In the genomic region with DNA sequence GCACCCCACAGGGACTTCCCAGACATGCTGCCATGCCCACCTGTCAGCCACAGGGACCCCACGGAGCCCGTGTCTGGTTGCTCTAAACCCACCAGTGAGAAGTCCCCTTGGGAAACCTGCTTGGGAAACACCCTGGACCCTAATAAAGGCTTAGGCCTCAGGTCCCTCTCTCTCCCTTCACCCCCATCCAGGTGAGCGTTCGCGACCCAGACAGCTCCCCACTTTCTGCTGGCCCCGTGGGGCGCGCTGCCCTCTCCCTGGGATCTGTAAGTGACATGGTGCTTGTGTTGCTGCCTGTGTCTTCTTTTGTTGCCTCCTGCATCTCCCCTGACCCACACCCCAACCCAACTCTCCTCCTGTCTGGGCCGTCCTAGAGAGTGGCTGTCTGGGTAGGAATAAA, we compare ENCODE assay signal across 26 cellular contexts. TPM values are rescaled to one million over a fixed set of nuclear protein-coding genes. Genes with fewer than 3 reads are reported as not detected.
"Had no signal": no experiment of that assay in that cellular context is flagged by ENCODE, and none has a peak within 500 bp of the region (broad histone marks: within the 10 kb centered on the region; RNA-seq: fewer than 3 reads in every experiment).

No MANE protein-coding gene starts in this region.

- H3K4me3 ChIP-seq: neural progenitor cell, ovary, psoas muscle, right lobe of liver, sigmoid colon, stomach, thoracic aorta, thyroid gland, tibial nerve, upper lobe of left lung, uterus had no signal

- H3K4me1 ChIP-seq: parathyroid adenoma, psoas muscle, right lobe of liver, sigmoid colon, stomach, thyroid gland, tibial nerve, upper lobe of left lung, uterus had no signal

- H2AFZ ChIP-seq: neural progenitor cell, parathyroid adenoma had no signal

- FAIRE-seq: small intestine had no signal

- H3K4me2 ChIP-seq: neural progenitor cell had no signal

- DNase-seq: naive thymus-derived CD4-positive, alpha-beta T cell; natural killer cell; nucleus accumbens; ovary; posterior cingulate gyrus; psoas muscle; right cardiac atrium; right lobe of liver; sigmoid colon; small intestine; stimulated activated CD4-positive, alpha-beta T cell treated with anti-CD3 and anti-CD28 coated beads, Interleukin-15, amount 100 ng/mL, for 24 hours; stimulated activated CD4-positive, alpha-beta T cell treated with anti-CD3 and anti-CD28 coated beads, Interleukin-2, amount 100 ng/mL, for 24 hours; stimulated activated CD4-positive, alpha-beta T cell treated with anti-CD3 and anti-CD28 coated beads, Interleukin-2, amount 100 ng/mL, for 48 hours; stimulated activated CD4-positive, alpha-beta T cell treated with anti-CD3 and anti-CD28 coated beads, Interleukin-4, amount 100 ng/mL, for 24 hours; stimulated activated naive B cell treated with anti-CD40 and anti-IgM and Interleukin-4, amounts not matched to agents 10 μg/mL and 1 μg/mL and 100 μg/mL, for 72 hours; stimulated activated naive CD4-positive, alpha-beta T cell treated with Interleukin-2 at 50 U/mL for 16 hours; stomach; thyroid gland; trophoblast cell; uterus had no signal

- H3K27ac ChIP-seq: neural progenitor cell, neutrophil, ovary, parathyroid adenoma, psoas muscle, right lobe of liver, sigmoid colon, stomach, thoracic aorta, thyroid gland, tibial nerve, upper lobe of left lung, uterus had no signal

- H3K36me3 ChIP-seq: neural progenitor cell, neutrophil, ovary, right lobe of liver, sigmoid colon, stomach, thoracic aorta, thyroid gland, tibial nerve, upper lobe of left lung, uterus had no signal

- H3K79me2 ChIP-seq: parathyroid adenoma had no signal

- H3K9ac ChIP-seq: neural progenitor cell, parathyroid adenoma had no signal

- H3K9me3 ChIP-seq: neutrophil, ovary, psoas muscle, right lobe of liver, sigmoid colon, stomach, thoracic aorta, thyroid gland, tibial nerve, upper lobe of left lung, uterus had no signal

- H3K27me3 ChIP-seq: neural progenitor cell, neutrophil, ovary, right lobe of liver, sigmoid colon, thyroid gland, tibial nerve, upper lobe of left lung, uterus had no signal

RNA-seq across cellular contexts. Expression of a gene that starts 47.1 kb away (rescaled TPM):
- total RNA-seq: naive thymus-derived CD4-positive, alpha-beta T cell; natural killer cell; psoas muscle; right lobe of liver had no signal
- polyA plus RNA-seq: naive thymus-derived CD4-positive, alpha-beta T cell had no signal
